Comparison of ENCODE assay signal across 2 cellular contexts in the genomic region with DNA sequence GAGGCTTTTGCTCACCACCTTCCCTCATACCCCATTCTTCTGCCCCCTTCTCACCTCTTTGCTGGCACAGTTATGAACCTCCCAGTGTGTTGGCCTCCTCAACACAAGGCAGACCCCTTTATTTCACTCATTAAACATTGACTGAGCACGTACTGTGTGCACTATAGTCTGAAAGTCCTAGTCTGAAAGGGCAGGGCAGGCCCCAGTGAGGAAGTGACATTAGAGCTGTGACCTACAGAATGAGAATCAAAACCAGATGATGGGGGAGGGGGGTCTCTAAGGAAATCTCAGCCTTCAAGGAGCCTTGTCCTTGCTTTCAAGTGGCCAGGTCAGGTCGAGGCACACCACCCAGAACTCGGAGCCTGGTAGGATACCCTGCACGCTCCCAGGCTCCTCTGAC.
TF ChIP-seq lines count a peak whose summit lies in the region.

No MANE protein-coding gene starts in this region.

TF ChIP-seq in GM12878, 131 proteins besides CTCF, POLR2A, EP300 and RAD21:
- TF ChIP-seq FOXM1 (IDR thresholded peaks at IDR 0.05; ENCODE audit: low read depth, low read length) = no peak
- TF ChIP-seq SPI1 (IDR thresholded peaks at IDR 0.05; ENCODE audit: borderline replicate concordance, insufficient read depth, low read depth, low read length) = peak; percentile 66; the same call in 1 of the 2 replicates

TF ChIP-seq in liver, 16 proteins besides CTCF, POLR2A, EP300 and RAD21:
- TF ChIP-seq, protein P1, sequence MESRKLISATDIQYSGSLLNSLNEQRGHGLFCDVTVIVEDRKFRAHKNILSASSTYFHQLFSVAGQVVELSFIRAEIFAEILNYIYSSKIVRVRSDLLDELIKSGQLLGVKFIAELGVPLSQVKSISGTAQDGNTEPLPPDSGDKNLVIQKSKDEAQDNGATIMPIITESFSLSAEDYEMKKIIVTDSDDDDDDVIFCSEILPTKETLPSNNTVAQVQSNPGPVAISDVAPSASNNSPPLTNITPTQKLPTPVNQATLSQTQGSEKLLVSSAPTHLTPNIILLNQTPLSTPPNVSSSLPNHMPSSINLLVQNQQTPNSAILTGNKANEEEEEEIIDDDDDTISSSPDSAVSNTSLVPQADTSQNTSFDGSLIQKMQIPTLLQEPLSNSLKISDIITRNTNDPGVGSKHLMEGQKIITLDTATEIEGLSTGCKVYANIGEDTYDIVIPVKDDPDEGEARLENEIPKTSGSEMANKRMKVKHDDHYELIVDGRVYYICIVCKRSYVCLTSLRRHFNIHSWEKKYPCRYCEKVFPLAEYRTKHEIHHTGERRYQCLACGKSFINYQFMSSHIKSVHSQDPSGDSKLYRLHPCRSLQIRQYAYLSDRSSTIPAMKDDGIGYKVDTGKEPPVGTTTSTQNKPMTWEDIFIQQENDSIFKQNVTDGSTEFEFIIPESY (IDR thresholded peaks at IDR 0.05) = no peak
- TF ChIP-seq TAF1 (conservative IDR thresholded peaks at IDR 0.05) (no peak), HNF4A (conservative IDR thresholded peaks at IDR 0.05) (peak in 1 of 2 donors; percentile 18), SP1 (IDR thresholded peaks at IDR 0.05) (no peak), JUND (IDR thresholded peaks at IDR 0.05) (no peak), NR2F2 (IDR thresholded peaks at IDR 0.05) (no peak), GABPA (IDR thresholded peaks at IDR 0.05 in 1 of 2, conservative IDR thresholded peaks at IDR 0.05 in 1 of 2) (no peak)
- TF ChIP-seq, protein P2, sequence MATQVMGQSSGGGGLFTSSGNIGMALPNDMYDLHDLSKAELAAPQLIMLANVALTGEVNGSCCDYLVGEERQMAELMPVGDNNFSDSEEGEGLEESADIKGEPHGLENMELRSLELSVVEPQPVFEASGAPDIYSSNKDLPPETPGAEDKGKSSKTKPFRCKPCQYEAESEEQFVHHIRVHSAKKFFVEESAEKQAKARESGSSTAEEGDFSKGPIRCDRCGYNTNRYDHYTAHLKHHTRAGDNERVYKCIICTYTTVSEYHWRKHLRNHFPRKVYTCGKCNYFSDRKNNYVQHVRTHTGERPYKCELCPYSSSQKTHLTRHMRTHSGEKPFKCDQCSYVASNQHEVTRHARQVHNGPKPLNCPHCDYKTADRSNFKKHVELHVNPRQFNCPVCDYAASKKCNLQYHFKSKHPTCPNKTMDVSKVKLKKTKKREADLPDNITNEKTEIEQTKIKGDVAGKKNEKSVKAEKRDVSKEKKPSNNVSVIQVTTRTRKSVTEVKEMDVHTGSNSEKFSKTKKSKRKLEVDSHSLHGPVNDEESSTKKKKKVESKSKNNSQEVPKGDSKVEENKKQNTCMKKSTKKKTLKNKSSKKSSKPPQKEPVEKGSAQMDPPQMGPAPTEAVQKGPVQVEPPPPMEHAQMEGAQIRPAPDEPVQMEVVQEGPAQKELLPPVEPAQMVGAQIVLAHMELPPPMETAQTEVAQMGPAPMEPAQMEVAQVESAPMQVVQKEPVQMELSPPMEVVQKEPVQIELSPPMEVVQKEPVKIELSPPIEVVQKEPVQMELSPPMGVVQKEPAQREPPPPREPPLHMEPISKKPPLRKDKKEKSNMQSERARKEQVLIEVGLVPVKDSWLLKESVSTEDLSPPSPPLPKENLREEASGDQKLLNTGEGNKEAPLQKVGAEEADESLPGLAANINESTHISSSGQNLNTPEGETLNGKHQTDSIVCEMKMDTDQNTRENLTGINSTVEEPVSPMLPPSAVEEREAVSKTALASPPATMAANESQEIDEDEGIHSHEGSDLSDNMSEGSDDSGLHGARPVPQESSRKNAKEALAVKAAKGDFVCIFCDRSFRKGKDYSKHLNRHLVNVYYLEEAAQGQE (IDR thresholded peaks at IDR 0.05) = no peak
